In genomic region chr18:23208600-23208999, GRCh38 we compare ENCODE assay signal across 12 cellular contexts.
"Had no signal": no experiment of that assay in that cellular context is flagged by ENCODE, and none has a peak within 500 bp of the region (broad histone marks: within the 10 kb centered on the region; RNA-seq: fewer than 3 reads in every experiment).

No MANE protein-coding gene starts in this region.

- H3K27ac Mint-ChIP-seq: activated naive CD8-positive, alpha-beta T cell treated with anti-CD3 and anti-CD28 coated beads, Interleukin-2, amount 10 ng/mL, durations not matched to agents 7 days and 5 days had no signal

- H3K27me3 ChIP-seq: ascending aorta, colonic mucosa, gastrocnemius medialis, heart right ventricle, tibial nerve had no signal

- ATAC-seq: gastrocnemius medialis, heart right ventricle had no signal

- DNase-seq: activated naive CD8-positive, alpha-beta T cell treated with anti-CD3 and anti-CD28 coated beads, Interleukin-2, amount 10 ng/mL, durations not matched to agents 7 days and 5 days; colonic mucosa; effector CD8-positive, alpha-beta T cell; gastrocnemius medialis; heart right ventricle; left ventricle myocardium inferior; mesendoderm; stimulated activated CD4-positive, alpha-beta T cell treated with anti-CD3 and anti-CD28 coated beads, Interleukin-12 subunit alpha, Interleukin-12 subunit beta, amount 100 ng/mL, for 4 hours had no signal

- H3K4me3 ChIP-seq: ascending aorta, colonic mucosa, gastrocnemius medialis, heart right ventricle, left ventricle myocardium inferior, tibial nerve had no signal

- H3K4me1 ChIP-seq: colonic mucosa had no signal

- H3K27ac ChIP-seq: ascending aorta, colonic mucosa, gastrocnemius medialis, heart right ventricle, left ventricle myocardium inferior had no signal

- H3K36me3 ChIP-seq: ascending aorta, colonic mucosa, gastrocnemius medialis, heart right ventricle had no signal

- H3K4me1 Mint-ChIP-seq: neural crest cell had no signal

- H3K9me3 ChIP-seq: ascending aorta, colonic mucosa, gastrocnemius medialis had no signal

- H3K4me3 Mint-ChIP-seq: activated naive CD8-positive, alpha-beta T cell treated with anti-CD3 and anti-CD28 coated beads, Interleukin-2, amount 10 ng/mL, durations not matched to agents 7 days and 5 days; neural crest cell had no signal

- FAIRE-seq: islet of Langerhans had no signal
